Comparison of ENCODE assay signal across 12 cellular contexts in the genomic region with DNA sequence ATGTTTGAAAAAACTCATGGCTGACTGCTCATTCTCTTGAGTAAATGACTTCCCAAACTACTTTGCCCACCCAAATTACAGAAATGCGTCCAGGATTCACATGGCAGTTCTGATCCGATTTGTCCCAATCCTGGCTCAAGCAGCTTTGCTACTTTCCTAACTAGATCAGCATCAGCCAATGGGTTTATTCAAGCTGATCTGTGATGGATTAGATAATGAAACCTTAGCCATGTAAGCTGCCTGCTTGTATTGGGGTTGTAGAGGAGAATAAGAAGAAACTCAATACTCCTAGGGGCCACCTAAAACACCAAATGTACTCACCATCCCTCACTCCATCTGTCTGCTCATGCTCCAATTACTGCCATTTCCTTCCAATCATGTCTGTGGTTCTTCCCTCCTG. TPM values are rescaled to one million over a fixed set of nuclear protein-coding genes. Genes with fewer than 3 reads are reported as not detected.
DNase-seq lines count a peak whose midpoint lies in the region; ATAC-seq and TF ChIP-seq lines count a peak whose summit lies in the region.
"Had no signal": no experiment of that assay in that cellular context is flagged by ENCODE, and none has a peak within 500 bp of the region (broad histone marks: within the 10 kb centered on the region; RNA-seq: fewer than 3 reads in every experiment).

No MANE protein-coding gene starts in this region.

- no peak for TF ChIP-seq CTCF in body of pancreas (IDR thresholded peaks at IDR 0.05)
- no peak for TF ChIP-seq CTCF in neural progenitor cell (IDR thresholded peaks at IDR 0.05)

- H3K27me3 Mint-ChIP-seq in neural progenitor cell (ENCODE audit: insufficient read depth, low read depth): no peaks in the 10 kb centered on the region

- H3K27me3 ChIP-seq in ACC112 (ENCODE audit: insufficient read depth, low read length): no peaks in the 10 kb centered on the region
- no peaks in the 10 kb centered on the region for H3K27me3 ChIP-seq in Karpas-422 (ENCODE audit: low read length)
- no peaks in the 10 kb centered on the region for H3K27me3 ChIP-seq in body of pancreas
- H3K27me3 ChIP-seq in neural progenitor cell: no peaks in the 10 kb centered on the region
- no peaks in the 10 kb centered on the region for H3K27me3 ChIP-seq in H7 (ENCODE audit: control insufficient read depth, insufficient read depth, low read length)

- peaks cover 22% of the 10 kb centered on the region for H3F3A ChIP-seq in neural progenitor cell (ENCODE audit: low read depth)

- H3K4me2 ChIP-seq in Karpas-422 (ENCODE audit: low read depth, low read length, poor library complexity, severe bottlenecking): no peak overlapping the region
- no peak overlapping the region for H3K4me2 ChIP-seq in neural progenitor cell

- WGBS in body of pancreas, 2 donors: 70 to 74% methylated on average over 2 of the region's 2 CpGs

- H3K4me1 Mint-ChIP-seq in neural progenitor cell: peaks cover 58% of the 10 kb centered on the region

- H3K4me1 ChIP-seq in ACC112 (ENCODE audit: control insufficient read depth, insufficient read depth, low read length, unreplicated experiment) (peaks cover 16% of the 10 kb centered on the region), Karpas-422 (ENCODE audit: low read length) (peaks cover 56% of the 10 kb centered on the region), body of pancreas (peaks cover 42% of the 10 kb centered on the region), neural progenitor cell (peaks cover 51% of the 10 kb centered on the region)

- H3K36me3 ChIP-seq in ACC112 (ENCODE audit: insufficient read depth, low read length): no peaks in the 10 kb centered on the region
- H3K36me3 ChIP-seq in Karpas-422 (ENCODE audit: insufficient read depth, low read length): no peaks in the 10 kb centered on the region
- H3K36me3 ChIP-seq in body of pancreas (replicated peaks in 1 of 2; ENCODE audit: insufficient read depth in 1 of 2, low read depth in 2 of 2): no peaks in the 10 kb centered on the region
- no peaks in the 10 kb centered on the region for H3K36me3 ChIP-seq in neural progenitor cell
- H3K36me3 ChIP-seq in H7 (replicated peaks; ENCODE audit: control insufficient read depth, insufficient read depth, low read length): no peaks in the 10 kb centered on the region

- peaks cover 21% of the 10 kb centered on the region for H3K36me3 Mint-ChIP-seq in neural progenitor cell
- H3K36me3 Mint-ChIP-seq: activated CD8-positive, alpha-beta memory T cell treated with anti-CD3 and anti-CD28 coated beads, Interleukin-2, amount 10 ng/mL, durations not matched to agents 7 days and 5 days had no signal

- H3K4me3 ChIP-seq in ACC112 (ENCODE audit: low read depth, low read length): no peak overlapping the region
- H3K4me3 ChIP-seq in Karpas-422 (ENCODE audit: low read length): no peak overlapping the region
- H3K4me3 ChIP-seq in body of pancreas: no peak overlapping the region
- H3K4me3 ChIP-seq in neural progenitor cell: no peak overlapping the region
- no peak overlapping the region for H3K4me3 ChIP-seq in H7 (ENCODE audit: insufficient read depth, low read depth, low read length)

- H2AFZ ChIP-seq in ACC112 (ENCODE audit: low read length, unreplicated experiment) (no peak overlapping the region), Karpas-422 (ENCODE audit: low read length) (no peak overlapping the region), neural progenitor cell (replicated peaks) (no peak overlapping the region)

- H3K79me2 ChIP-seq in ACC112 (ENCODE audit: control insufficient read depth, insufficient read depth, low read length, unreplicated experiment): peaks cover 67% of the 10 kb centered on the region
- peaks cover 14% of the 10 kb centered on the region for H3K79me2 ChIP-seq in Karpas-422 (ENCODE audit: low read length)
- H3K79me2 ChIP-seq in neural progenitor cell (ENCODE audit: low read depth): peaks cover 100% of the 10 kb centered on the region

- intact Hi-C loops in body of pancreas (cut with DNase I): no loop called here

- peak overlapping the region; percentile 8 for H3K4me3 Mint-ChIP-seq in neural progenitor cell
- H3K4me3 Mint-ChIP-seq: activated CD8-positive, alpha-beta memory T cell treated with anti-CD3 and anti-CD28 coated beads, Interleukin-2, amount 10 ng/mL, durations not matched to agents 7 days and 5 days; neural crest cell had no signal

- H3K27ac ChIP-seq in ACC112 (ENCODE audit: low read depth, low read length) (peak overlapping the region; percentile 49), Karpas-422 (ENCODE audit: low read length) (peak overlapping the region; percentile 13; the same call in 1 of the 2 replicates), body of pancreas (peak overlapping the region in 3 of 4 donors; percentile 25 to 60 (median 34)), neural progenitor cell (no peak overlapping the region)

- H3K9me3 Mint-ChIP-seq in neural progenitor cell: peaks cover 10% of the 10 kb centered on the region
- H3K9me3 Mint-ChIP-seq: neural crest cell had no signal

- H3K9me3 ChIP-seq in Karpas-422 (ENCODE audit: low read length) (no peaks in the 10 kb centered on the region), body of pancreas (no peaks in the 10 kb centered on the region), neural progenitor cell (ENCODE audit: low read depth) (no peaks in the 10 kb centered on the region)

- H3K27ac Mint-ChIP-seq in neural progenitor cell: no peak overlapping the region
- H3K27ac Mint-ChIP-seq: activated CD8-positive, alpha-beta memory T cell treated with anti-CD3 and anti-CD28 coated beads, Interleukin-2, amount 10 ng/mL, durations not matched to agents 7 days and 5 days had no signal

- H4K20me1 ChIP-seq in Karpas-422 (ENCODE audit: insufficient read depth, low read depth, low read length) (no peaks in the 10 kb centered on the region), neural progenitor cell (ENCODE audit: low read depth) (peaks cover 70% of the 10 kb centered on the region)

- no peak for DNase-seq in Karpas-422
- DNase-seq in body of pancreas: no peak
- DNase-seq in neural progenitor cell (ENCODE audit: low spot score): no peak
- DNase-seq in H7: no peak
- no peak for DNase-seq in NCI-H2196 (lab: John Stamatoyannopoulos, UW; ENCODE audit: unreplicated experiment)
- DNase-seq: activated CD8-positive, alpha-beta memory T cell treated with anti-CD3 and anti-CD28 coated beads, Interleukin-2, amount 10 ng/mL, durations not matched to agents 7 days and 5 days; NCI-H1694; stimulated activated naive CD4-positive, alpha-beta T cell treated with Interleukin-2 at 50 U/mL for 16 hours had no signal

- H3K9me2 ChIP-seq in Karpas-422 (replicated peaks; ENCODE audit: insufficient read depth, low read length): no peaks in the 10 kb centered on the region

- no peak for TF ChIP-seq POLR2A in body of pancreas (IDR thresholded peaks at IDR 0.05)

- H3K9ac ChIP-seq in Karpas-422 (ENCODE audit: low read length) (no peak overlapping the region), neural progenitor cell (no peak overlapping the region)

- ATAC-seq in body of pancreas (no peak), GM19463 (IDR thresholded peaks at IDR 0.05; ENCODE audit: unreplicated experiment) (no peak), HG02885 (IDR thresholded peaks at IDR 0.05; ENCODE audit: poor library complexity, unreplicated experiment) (no peak)
- ATAC-seq: activated CD8-positive, alpha-beta memory T cell treated with anti-CD3 and anti-CD28 coated beads, Interleukin-2, amount 10 ng/mL, durations not matched to agents 7 days and 5 days had no signal

RNA-seq across cellular contexts. Expression of a gene that starts 7.0 kb away (rescaled TPM):
- 24.2 TPM in 2 replicates for total RNA-seq in Karpas-422 (2014; rRNA removed; shearing (Covaris generic); ENCODE audit: low replicate concordance)
- total RNA-seq in body of pancreas (10 to 100 TPM; 28.7 to 31.1 TPM), neural progenitor cell (ENCODE audit: low replicate concordance) (163 and 206 TPM in 2 replicates)
- total RNA-seq in H7 (2014; rRNA removed; shearing (Covaris generic)): 77.7 and 87.2 TPM in 2 replicates
